ENCODE assay signal across 16 cellular contexts in genomic region chr15:52115598-52116427, GRCh38. TPM values are rescaled to one million over a fixed set of nuclear protein-coding genes. Genes with fewer than 3 reads are reported as not detected.
DNase-seq lines count a peak whose midpoint lies in the region; ATAC-seq and TF ChIP-seq lines count a peak whose summit lies in the region.
"Had no signal": no experiment of that assay in that cellular context is flagged by ENCODE, and none has a peak within 500 bp of the region (broad histone marks: within the 10 kb centered on the region; RNA-seq: fewer than 3 reads in every experiment).

No MANE protein-coding gene starts in this region.

- no peaks in the 10 kb centered on the region for H3K36me3 Mint-ChIP-seq in T-cell

- peaks cover 4 to 7% of the 10 kb centered on the region in 2 donors for H3K27me3 Mint-ChIP-seq in T-cell

- H3K4me1 Mint-ChIP-seq in T-cell: peaks cover 14 to 21% (median 19%) of the 10 kb centered on the region in 3 donors

- H3K4me3 ChIP-seq in stomach: no peak overlapping the region
- H3K4me3 ChIP-seq: esophagus squamous epithelium, SJSA1 had no signal

- peak overlapping the region; percentile 49 to 78 for H3K27ac Mint-ChIP-seq in T-cell
- H3K27ac Mint-ChIP-seq: activated naive CD8-positive, alpha-beta T cell treated with anti-CD3 and anti-CD28 coated beads, Interleukin-2, amount 50 U/mL, for 24 hours had no signal

- intact Hi-C loops in stomach (cut with DNase I; ENCODE audit: low total_unique reads): no loop called here

- peaks cover 0 to 26% (median 13%) of the 10 kb centered on the region in 3 donors for H3K27me3 ChIP-seq in stomach
- H3K27me3 ChIP-seq: SJSA1 had no signal

- no peak for TF ChIP-seq EP300 in stomach (IDR thresholded peaks at IDR 0.05)

- H3K4me3 Mint-ChIP-seq in T-cell: no peak overlapping the region
- H3K4me3 Mint-ChIP-seq: activated naive CD8-positive, alpha-beta T cell treated with anti-CD3 and anti-CD28 coated beads, Interleukin-2, amount 50 U/mL, for 24 hours had no signal

- H3K4me1 ChIP-seq in stomach: peaks cover 13 to 26% (median 17%) of the 10 kb centered on the region in 4 donors
- H3K4me1 ChIP-seq: parathyroid adenoma, SJSA1 had no signal

- DNase-seq in NCI-H2171 treated with DMSO at 0.1 percent for 48 hours (lab: John Stamatoyannopoulos, UW) (peak; percentile 37), NCI-H2171 (lab: John Stamatoyannopoulos, UW) (no peak), T-cell (no peak), glomerular visceral epithelial cell (ENCODE audit: extremely low spot score) (peak; percentile 49), stomach (peak; percentile 38)
- DNase-seq: 8988T; activated naive CD8-positive, alpha-beta T cell treated with anti-CD3 and anti-CD28 coated beads, Interleukin-2, amount 50 U/mL, for 24 hours; activated T-cell treated with anti-CD3 and anti-CD28 coated beads for 4 hours; esophagus squamous epithelium; NCI-H1092; trophoblast cell had no signal

- no peak for TF ChIP-seq POLR2A in stomach (IDR thresholded peaks at IDR 0.05)

- POLR2A ChIA-PET in T-cell (lab: Charles Lee): no interaction called here

- peak overlapping the region in 4 of 5 donors; percentile 23 to 53 (median 46) for H3K27ac ChIP-seq in stomach
- H3K27ac ChIP-seq: esophagus squamous epithelium, parathyroid adenoma, SJSA1 had no signal

- TF ChIP-seq CTCF in stomach (IDR thresholded peaks at IDR 0.05): no peak

- CTCF ChIA-PET in T-cell (lab: Charles Lee): no interaction called here

- no peak for ATAC-seq in T-cell (replicated peaks in 1 of 4)
- no peak for ATAC-seq in HG03442 (IDR thresholded peaks at IDR 0.05; ENCODE audit: unreplicated experiment)
- no peak for ATAC-seq in GM21526 (IDR thresholded peaks at IDR 0.05; ENCODE audit: low FRiP score, unreplicated experiment)
- ATAC-seq in GM21737 (IDR thresholded peaks at IDR 0.05; ENCODE audit: unreplicated experiment): no peak
- ATAC-seq: activated naive CD8-positive, alpha-beta T cell treated with anti-CD3 and anti-CD28 coated beads, Interleukin-2, amount 50 U/mL, for 24 hours had no signal

- 47 to 54% (median 52%) methylated on average over 9 of the region's 9 CpGs for WGBS in stomach, 5 donors

- no peaks in the 10 kb centered on the region for H3K9me3 ChIP-seq in stomach
- H3K9me3 ChIP-seq: esophagus squamous epithelium, SJSA1 had no signal

- H3K9me3 Mint-ChIP-seq in T-cell: no peaks in the 10 kb centered on the region
- H3K9me3 Mint-ChIP-seq: activated naive CD8-positive, alpha-beta T cell treated with anti-CD3 and anti-CD28 coated beads, Interleukin-2, amount 50 U/mL, for 24 hours had no signal

- H3K36me3 ChIP-seq in stomach: peaks cover 0 to 4% (median 0%) of the 10 kb centered on the region in 4 donors
- H3K36me3 ChIP-seq: SJSA1 had no signal

RNA-seq across cellular contexts. Expression of gene BCL2L10, which starts 3.2 kb away (rescaled TPM):
- total RNA-seq in T-cell: under 1 TPM in 3 of 5 donors, not detected in 2; 0.20 to 0.44 (median 0.37) TPM
- total RNA-seq in stomach: 1 to 10 TPM in 1 of 5 donors, under 1 TPM in 1, not detected in 3; 0.92 to 3.2 TPM
- 1 to 10 TPM in 2 of 3 donors, under 1 TPM in 1; 0.75 to 3.4 (median 1.4) TPM for polyA plus RNA-seq in stomach
- total RNA-seq: SJSA1 had no signal

Comparison
In these comparisons a context has a peak if more than half of its experiments do, and no peak if none do; other contexts are left out.
1. DNase-seq: peak in NCI-H2171 treated with DMSO at 0.1 percent for 48 hours (single experiment), glomerular visceral epithelial cell (single experiment) and stomach (single experiment); none in NCI-H2171 (single experiment) and T-cell (0 of 34).